24 cellular contexts compared by ENCODE assay signal in genomic region chr2:219727771-219728429, GRCh38.
DNase-seq lines count a peak whose midpoint lies in the region; ATAC-seq and TF ChIP-seq lines count a peak whose summit lies in the region.
"Had no signal": no experiment of that assay in that cellular context is flagged by ENCODE, and none has a peak within 500 bp of the region (broad histone marks: within the 10 kb centered on the region; RNA-seq: fewer than 3 reads in every experiment).

No MANE protein-coding gene starts in this region.

- intact Hi-C loops in uterus (cut with DNase I; ENCODE audit: low total_unique reads) = no loop called here

- H3K27ac Mint-ChIP-seq in WTC11 = no peak overlapping the region
- H3K27ac Mint-ChIP-seq: activated CD4-positive, alpha-beta T cell treated with anti-CD3 and anti-CD28 coated beads, Interleukin-2, amount 10 ng/mL, durations not matched to agents 24 days and 14 days; activated naive CD8-positive, alpha-beta T cell; T-cell had no signal

- peaks cover 19% of the 10 kb centered on the region for H3K4me1 Mint-ChIP-seq in WTC11
- H3K4me1 Mint-ChIP-seq: activated CD4-positive, alpha-beta T cell treated with anti-CD3 and anti-CD28 coated beads, Interleukin-2, amount 10 ng/mL, durations not matched to agents 24 days and 14 days; T-cell had no signal

- TF ChIP-seq POLR2A in uterus (IDR thresholded peaks at IDR 0.05) = no peak

- H3K36me3 ChIP-seq in right atrium auricular region (no peaks in the 10 kb centered on the region), uterus (no peaks in the 10 kb centered on the region)
- H3K36me3 ChIP-seq: colonic mucosa, suprapubic skin had no signal

- no peak overlapping the region for H3K4me3 Mint-ChIP-seq in WTC11
- H3K4me3 Mint-ChIP-seq: activated CD4-positive, alpha-beta T cell treated with anti-CD3 and anti-CD28 coated beads, Interleukin-2, amount 10 ng/mL, durations not matched to agents 24 days and 14 days; activated naive CD8-positive, alpha-beta T cell; T-cell had no signal

- ATAC-seq in WTC11 = peak; percentile 74
- ATAC-seq: T-cell had no signal

- POLR2A ChIA-PET in WTC11 (lab: Charles Lee) = interaction anchor here (0.7 kb wide), 1 partner anchor 43 kb away, joined by 3 read pairs; no protein-coding TSS in a partner anchor

- peak; percentile 59 for DNase-seq in SIG-M5 treated with dmso at 0.1 percent for 504 hours (lab: John Stamatoyannopoulos, UW; ENCODE audit: unreplicated experiment)
- DNase-seq in SIG-M5 (lab: John Stamatoyannopoulos, UW) = no peak
- DNase-seq in WTC11 (ENCODE audit: low spot score) = no peak
- peak; percentile 63 for DNase-seq in right atrium auricular region (ENCODE audit: low spot score)
- peak; percentile 21 to 35 for DNase-seq in uterus
- DNase-seq in SW480 (ENCODE audit: low spot score) = no peak
- no peak for DNase-seq in DMS153 treated with DMSO at 0.1 percent for 48 hours (lab: John Stamatoyannopoulos, UW; ENCODE audit: unreplicated experiment)
- no peak for DNase-seq in RPMI8226
- DNase-seq: activated CD4-positive, alpha-beta T cell treated with anti-CD3 and anti-CD28 coated beads, Interleukin-2, amount 10 ng/mL, durations not matched to agents 24 days and 14 days; colonic mucosa; GF-D8; GOT3; hippocampal formation; KG1; mammary epithelial cell; NCI-H1092; NCI-H2029 treated with DMSO at 0.1 percent for 48 hours; NCI-H510A; occipital lobe; T-cell had no signal

- H3K4me3 ChIP-seq in right atrium auricular region = no peak overlapping the region
- no peak overlapping the region for H3K4me3 ChIP-seq in uterus
- H3K4me3 ChIP-seq: colonic mucosa, suprapubic skin had no signal

- 0 out of 2 replicates have a peak, but pooled peaks cover 4% of the 10 kb centered on the region for H3K9me3 Mint-ChIP-seq in WTC11
- H3K9me3 Mint-ChIP-seq: activated CD4-positive, alpha-beta T cell treated with anti-CD3 and anti-CD28 coated beads, Interleukin-2, amount 10 ng/mL, durations not matched to agents 24 days and 14 days; T-cell had no signal

- H3K4me1 ChIP-seq in right atrium auricular region (peaks cover 0 to 4% of the 10 kb centered on the region in 2 donors), uterus (no peaks in the 10 kb centered on the region)
- H3K4me1 ChIP-seq: colonic mucosa, suprapubic skin had no signal

- no peaks in the 10 kb centered on the region for H3K27me3 ChIP-seq in right atrium auricular region
- no peaks in the 10 kb centered on the region for H3K27me3 ChIP-seq in uterus
- H3K27me3 ChIP-seq: colonic mucosa, suprapubic skin had no signal

- H3K27ac ChIP-seq in right atrium auricular region = no peak overlapping the region
- peak overlapping the region in 1 of 2 donors; percentile 52 for H3K27ac ChIP-seq in uterus
- H3K27ac ChIP-seq: C4-2B, colonic mucosa, RWPE1, suprapubic skin had no signal

- no peaks in the 10 kb centered on the region for H3K27me3 Mint-ChIP-seq in WTC11 (ENCODE audit: low read depth)

- no peaks in the 10 kb centered on the region for H3K36me3 Mint-ChIP-seq in WTC11
- H3K36me3 Mint-ChIP-seq: activated naive CD8-positive, alpha-beta T cell; T-cell had no signal

- H3K9me3 ChIP-seq in right atrium auricular region (no peaks in the 10 kb centered on the region), uterus (no peaks in the 10 kb centered on the region)
- H3K9me3 ChIP-seq: colonic mucosa, suprapubic skin had no signal

- CTCF ChIA-PET in WTC11 (lab: Charles Lee) = interaction anchor here (0.6 to 3.2 kb wide), 12 partner anchors 10 to 269 kb away, joined by 3 to 18 read pairs (median 4); no protein-coding TSS in a partner anchor

- no peak for TF ChIP-seq CTCF in WTC11 (IDR thresholded peaks at IDR 0.05)
- TF ChIP-seq CTCF in right atrium auricular region (IDR thresholded peaks at IDR 0.05) = no peak
- no peak for TF ChIP-seq CTCF in uterus (IDR thresholded peaks at IDR 0.05)

TF ChIP-seq in WTC11, 78 proteins besides CTCF, POLR2A, EP300 and RAD21:
- TF ChIP-seq E2F5 (CRISPR knock-in tag; IDR thresholded peaks at IDR 0.05) (no peak), SMAD3 (CRISPR knock-in tag; IDR thresholded peaks at IDR 0.05; ENCODE audit: borderline replicate concordance) (no peak)

Comparison
In these comparisons a context has a peak if more than half of its experiments do, and no peak if none do; other contexts are left out.
1. DNase-seq: peak in SIG-M5 treated with dmso at 0.1 percent for 504 hours (single experiment), right atrium auricular region (single experiment) and uterus (2 of 2); none in SIG-M5 (single experiment), WTC11 (single experiment), SW480 (single experiment), DMS153 treated with DMSO at 0.1 percent for 48 hours (single experiment) and RPMI8226 (single experiment).